In genomic region chr2:144515694-144516416, GRCh38 we compare ENCODE assay signal across 8 cellular contexts. TPM values are rescaled to one million over a fixed set of nuclear protein-coding genes. Genes with fewer than 3 reads are reported as not detected.
DNase-seq lines count a peak whose midpoint lies in the region; ATAC-seq and TF ChIP-seq lines count a peak whose summit lies in the region.

No MANE protein-coding gene starts in this region.

- no peaks in the 10 kb centered on the region for H3K36me3 Mint-ChIP-seq in CD4-positive, CD25-positive, alpha-beta regulatory T cell
- peaks cover 51% of the 10 kb centered on the region for H3K36me3 Mint-ChIP-seq in activated T-helper 17 cell treated with anti-CD3 and anti-CD28 coated beads, Interleukin-2, amount 50 U/mL, for 72 hours (ENCODE audit: low read depth)

- H3K27ac ChIP-seq in CD4-positive, CD25-positive, alpha-beta regulatory T cell (ENCODE audit: insufficient read depth, low read length, poor library complexity, severe bottlenecking): no peak overlapping the region
- H3K27ac ChIP-seq in cardiac muscle cell: peak overlapping the region; percentile 86

- H3K27me3 ChIP-seq in CD4-positive, CD25-positive, alpha-beta regulatory T cell (ENCODE audit: control insufficient read depth, insufficient read depth, low read length): peaks cover 47% of the 10 kb centered on the region
- peaks cover 7% of the 10 kb centered on the region for H3K27me3 ChIP-seq in cardiac muscle cell

- no peak overlapping the region for H3K27ac Mint-ChIP-seq in CD4-positive, CD25-positive, alpha-beta regulatory T cell
- peak overlapping the region; percentile 92 for H3K27ac Mint-ChIP-seq in activated T-helper 17 cell treated with anti-CD3 and anti-CD28 coated beads, Interleukin-2, amount 50 U/mL, for 72 hours

- H3K27me3 Mint-ChIP-seq in CD4-positive, CD25-positive, alpha-beta regulatory T cell: peaks cover 37% of the 10 kb centered on the region
- peaks cover 36% of the 10 kb centered on the region for H3K27me3 Mint-ChIP-seq in activated T-helper 17 cell treated with anti-CD3 and anti-CD28 coated beads, Interleukin-2, amount 50 U/mL, for 72 hours

- peaks cover 4 to 13% (median 6%) of the 10 kb centered on the region in 4 donors for H3K4me1 Mint-ChIP-seq in CD4-positive, CD25-positive, alpha-beta regulatory T cell
- H3K4me1 Mint-ChIP-seq in activated T-helper 17 cell treated with anti-CD3 and anti-CD28 coated beads, Interleukin-2, amount 50 U/mL, for 72 hours: peaks cover 21% of the 10 kb centered on the region

- H3K4me3 ChIP-seq in CD4-positive, CD25-positive, alpha-beta regulatory T cell (ENCODE audit: low read depth, low read length): peak overlapping the region; percentile 32
- H3K4me3 ChIP-seq in cardiac muscle cell: peak overlapping the region; percentile 99

- H3K4me3 Mint-ChIP-seq in CD4-positive, CD25-positive, alpha-beta regulatory T cell: peak overlapping the region; percentile 78 to 86 (median 84)
- H3K4me3 Mint-ChIP-seq in activated T-helper 17 cell treated with anti-CD3 and anti-CD28 coated beads, Interleukin-2, amount 50 U/mL, for 72 hours: peak overlapping the region; percentile 78

- H3K36me3 ChIP-seq in CD4-positive, CD25-positive, alpha-beta regulatory T cell (ENCODE audit: control insufficient read depth, insufficient read depth, low read length): no peaks in the 10 kb centered on the region
- H3K36me3 ChIP-seq in cardiac muscle cell: no peaks in the 10 kb centered on the region

- no peaks in the 10 kb centered on the region for H3K9me3 ChIP-seq in CD4-positive, CD25-positive, alpha-beta regulatory T cell (ENCODE audit: control insufficient read depth in 2 of 2, low read length in 2 of 2)
- H3K9me3 ChIP-seq in cardiac muscle cell (ENCODE audit: low read depth): no peaks in the 10 kb centered on the region

- no peak for TF ChIP-seq CTCF in cardiac muscle cell (IDR thresholded peaks at IDR 0.05; ENCODE audit: low read depth, low read length)

- peaks cover 37% of the 10 kb centered on the region for H3K4me1 ChIP-seq in CD4-positive, CD25-positive, alpha-beta regulatory T cell (ENCODE audit: control insufficient read depth, insufficient read depth, low read length, poor library complexity, severe bottlenecking)
- peaks cover 45% of the 10 kb centered on the region for H3K4me1 ChIP-seq in cardiac muscle cell (ENCODE audit: low read depth)

- peak in 1 of 2 donors; percentile 12 for ATAC-seq in CD4-positive, CD25-positive, alpha-beta regulatory T cell (ENCODE audit: low read depth in 2 of 2)
- ATAC-seq in activated T-helper 17 cell treated with anti-CD3 and anti-CD28 coated beads, Interleukin-2, amount 50 U/mL, for 72 hours (replicated peaks): peak; percentile 20
- ATAC-seq in HG02678 (IDR thresholded peaks at IDR 0.05; ENCODE audit: unreplicated experiment): no peak
- no peak for ATAC-seq in GM21737 (IDR thresholded peaks at IDR 0.05; ENCODE audit: unreplicated experiment)
- no peak for ATAC-seq in GM18517 (IDR thresholded peaks at IDR 0.05; ENCODE audit: unreplicated experiment)

- DNase-seq in CD4-positive, CD25-positive, alpha-beta regulatory T cell: peak in 1 of 3 donors; percentile 14
- peak; percentile 48 for DNase-seq in M059J (ENCODE audit: low read depth)
- peak; percentile 61 to 80 for DNase-seq in cardiac muscle cell (ENCODE audit: low read depth in 1 of 2, low spot score in 1 of 2)
- peak; percentile 59 for DNase-seq in pons (ENCODE audit: low spot score)

- H3K9me3 Mint-ChIP-seq in CD4-positive, CD25-positive, alpha-beta regulatory T cell: peaks cover 0 to 1% (median 0%) of the 10 kb centered on the region in 7 donors
- no peaks in the 10 kb centered on the region for H3K9me3 Mint-ChIP-seq in activated T-helper 17 cell treated with anti-CD3 and anti-CD28 coated beads, Interleukin-2, amount 50 U/mL, for 72 hours

RNA-seq across cellular contexts. Expression of gene ZEB2, which starts 4.1 kb away (rescaled TPM):
- 18.1 TPM for total RNA-seq in CD4-positive, CD25-positive, alpha-beta regulatory T cell
- polyA plus RNA-seq in CD4-positive, CD25-positive, alpha-beta regulatory T cell: under 1 TPM in 3 of 4 donors, not detected in 1; 0.23 to 0.44 (median 0.37) TPM
- total RNA-seq in M059J (2014; rRNA removed; shearing (Covaris generic)): 10.7 and 15.9 TPM in 2 replicates
- total RNA-seq in activated T-helper 17 cell treated with anti-CD3 and anti-CD28 coated beads, Interleukin-2, amount 50 U/mL, for 72 hours: 10 to 100 TPM; 27.6 to 44.1 TPM
- total RNA-seq in cardiac muscle cell: 27.0 and 41.2 TPM in 2 replicates
- 16.8 and 17.9 TPM in 2 replicates for polyA plus RNA-seq in cardiac muscle cell
